1 cellular context compared by ENCODE assay signal in genomic region chr10:119178371-119179119, GRCh38.
TF ChIP-seq lines count a peak whose summit lies in the region.

Gene PRDX3 (minus strand): TSS chr10:119178812. CDS start chr10:119178790, 22 bp downstream.

TF ChIP-seq in SK-N-SH, 30 proteins besides CTCF, POLR2A, EP300 and RAD21 (continued from another document):
- TF ChIP-seq NRF1 (IDR thresholded peaks at IDR 0.05; ENCODE audit: low read depth, low read length) = peak; percentile 79
- no peak for TF ChIP-seq SMC3 (IDR thresholded peaks at IDR 0.05; ENCODE audit: low read depth, low read length)
- no peak for TF ChIP-seq TCF12 (IDR thresholded peaks at IDR 0.05)
- TF ChIP-seq, protein P1, sequence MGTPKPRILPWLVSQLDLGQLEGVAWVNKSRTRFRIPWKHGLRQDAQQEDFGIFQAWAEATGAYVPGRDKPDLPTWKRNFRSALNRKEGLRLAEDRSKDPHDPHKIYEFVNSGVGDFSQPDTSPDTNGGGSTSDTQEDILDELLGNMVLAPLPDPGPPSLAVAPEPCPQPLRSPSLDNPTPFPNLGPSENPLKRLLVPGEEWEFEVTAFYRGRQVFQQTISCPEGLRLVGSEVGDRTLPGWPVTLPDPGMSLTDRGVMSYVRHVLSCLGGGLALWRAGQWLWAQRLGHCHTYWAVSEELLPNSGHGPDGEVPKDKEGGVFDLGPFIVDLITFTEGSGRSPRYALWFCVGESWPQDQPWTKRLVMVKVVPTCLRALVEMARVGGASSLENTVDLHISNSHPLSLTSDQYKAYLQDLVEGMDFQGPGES (IDR thresholded peaks at IDR 0.05; ENCODE audit: low read depth, low read length) = no peak
- no peak for TF ChIP-seq FOSL2 (IDR thresholded peaks at IDR 0.05; ENCODE audit: borderline replicate concordance, low read depth)
- peak; percentile 99 for TF ChIP-seq POLR2AphosphoS5 (IDR thresholded peaks at IDR 0.05; ENCODE audit: low read depth, low read length)
- TF ChIP-seq FOXM1 (IDR thresholded peaks at IDR 0.05; ENCODE audit: low read depth) = no peak
- TF ChIP-seq FOXJ3 (CRISPR knock-in tag; IDR thresholded peaks at IDR 0.05) = no peak; the same call in 1 of the 2 replicates
- TF ChIP-seq RXRA (IDR thresholded peaks at IDR 0.05; ENCODE audit: borderline replicate concordance, low read depth) = no peak
- TF ChIP-seq NFIC (IDR thresholded peaks at IDR 0.05; ENCODE audit: borderline replicate concordance) = no peak
- TF ChIP-seq CHD2 (IDR thresholded peaks at IDR 0.05; ENCODE audit: low read length, partially characterized antibody) = peak; percentile 93
- TF ChIP-seq PBX3 (IDR thresholded peaks at IDR 0.05) = no peak
- no peak for TF ChIP-seq TEAD4 (IDR thresholded peaks at IDR 0.05; ENCODE audit: borderline replicate concordance, insufficient read depth)
- TF ChIP-seq JUND (IDR thresholded peaks at IDR 0.05) = no peak
- TF ChIP-seq RCOR1 (IDR thresholded peaks at IDR 0.05; ENCODE audit: low read length) = peak; percentile 26; the same call in 1 of the 2 replicates
- TF ChIP-seq USF1 (IDR thresholded peaks at IDR 0.05; ENCODE audit: borderline replicate concordance, low read depth) = peak; percentile 59; the same call in 1 of the 2 replicates
- TF ChIP-seq EZH2phosphoT487 (IDR thresholded peaks at IDR 0.05; ENCODE audit: borderline replicate concordance, low read depth) = no peak
- no peak for TF ChIP-seq GATA2 (CRISPR knock-in tag; IDR thresholded peaks at IDR 0.05)
- TF ChIP-seq YY1 (IDR thresholded peaks at IDR 0.05; ENCODE audit: low read depth) = peak; percentile 95
- no peak for TF ChIP-seq RFX5 (IDR thresholded peaks at IDR 0.05; ENCODE audit: low read length)
- no peak for TF ChIP-seq MEF2A (IDR thresholded peaks at IDR 0.05; ENCODE audit: borderline replicate concordance, low read depth)
